17 cellular contexts compared by ENCODE assay signal in the genomic region with DNA sequence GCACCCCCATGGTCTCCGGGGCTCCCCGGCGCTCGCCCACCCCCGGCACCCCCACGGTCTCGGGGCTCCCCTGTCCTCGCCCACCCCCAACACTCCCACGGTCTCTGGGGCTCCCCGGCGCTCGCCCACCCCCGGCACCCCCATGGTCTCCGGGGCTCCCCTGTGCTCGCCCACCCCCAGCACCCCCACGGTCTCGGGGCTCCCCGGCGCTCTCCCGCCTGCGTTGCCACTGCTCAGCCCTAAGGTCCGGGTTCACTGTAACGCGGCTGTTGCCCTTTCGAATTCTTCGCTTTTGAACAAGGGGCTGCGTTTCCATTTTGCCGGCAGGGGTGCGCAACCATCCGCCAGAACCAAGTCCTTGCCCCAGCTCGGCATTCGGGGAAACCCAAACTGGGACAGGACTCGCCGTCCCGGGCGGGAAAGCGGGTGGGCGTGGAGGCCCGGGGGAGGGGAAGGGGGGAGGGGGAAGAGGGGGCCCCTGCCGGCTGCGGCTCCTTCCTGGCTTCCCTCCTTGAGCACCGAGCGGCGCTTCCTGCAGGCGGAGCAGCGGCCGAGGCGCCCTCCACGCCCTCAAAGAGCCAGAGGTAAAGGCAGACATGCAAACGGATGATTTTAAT. TPM values are rescaled to one million over a fixed set of nuclear protein-coding genes. Genes with fewer than 3 reads are reported as not detected.
DNase-seq lines count a peak whose midpoint lies in the region; ATAC-seq and TF ChIP-seq lines count a peak whose summit lies in the region.
"Had no signal": no experiment of that assay in that cellular context is flagged by ENCODE, and none has a peak within 500 bp of the region (broad histone marks: within the 10 kb centered on the region; RNA-seq: fewer than 3 reads in every experiment).

No MANE protein-coding gene starts in this region.

- TF ChIP-seq CTCF in omental fat pad (IDR thresholded peaks at IDR 0.05) = no peak

- H3K9me3 ChIP-seq in aorta (ENCODE audit: control insufficient read depth, low read length) = no peaks in the 10 kb centered on the region

- no peak overlapping the region for H3K27ac Mint-ChIP-seq in activated naive CD4-positive, alpha-beta T cell treated with anti-CD3 and anti-CD28 coated beads, Interleukin-2, amount 10 ng/mL, durations not matched to agents 7 days and 5 days
- H3K27ac Mint-ChIP-seq: memory B cell; stimulated activated naive CD8-positive, alpha-beta T cell treated with anti-CD3 and anti-CD28 coated beads, Interleukin-15, Interleukin-2, amounts not matched to agents 100 ng/mL and 50 ng/mL, for 24 hours had no signal

- no peaks in the 10 kb centered on the region for H3K4me1 ChIP-seq in aorta (ENCODE audit: control insufficient read depth in 1 of 2, insufficient read depth in 2 of 2, low read length in 2 of 2)

- no peak for ATAC-seq in omental fat pad (ENCODE audit: low FRiP score)
- ATAC-seq in aorta (ENCODE audit: low FRiP score) = no peak
- ATAC-seq in HG02981 (IDR thresholded peaks at IDR 0.05; ENCODE audit: unreplicated experiment) = no peak

- no peak overlapping the region for H3K4me3 ChIP-seq in aorta (ENCODE audit: low read length in 2 of 2)

- no peaks in the 10 kb centered on the region for H3K36me3 ChIP-seq in aorta (ENCODE audit: control insufficient read depth in 1 of 2, insufficient read depth in 2 of 2, low read length in 1 of 2)

- intact Hi-C loops in aorta (cut with DNase I) = no loop called here

- no peaks in the 10 kb centered on the region for H3K4me1 Mint-ChIP-seq in activated naive CD4-positive, alpha-beta T cell treated with anti-CD3 and anti-CD28 coated beads, Interleukin-2, amount 10 ng/mL, durations not matched to agents 7 days and 5 days
- H3K4me1 Mint-ChIP-seq: memory B cell had no signal

- peaks cover 5% of the 10 kb centered on the region for H3K36me3 Mint-ChIP-seq in activated naive CD4-positive, alpha-beta T cell treated with anti-CD3 and anti-CD28 coated beads, Interleukin-2, amount 10 ng/mL, durations not matched to agents 7 days and 5 days

- DNase-seq in stimulated activated CD4-positive, alpha-beta T cell treated with anti-CD3 and anti-CD28 coated beads, Interleukin-15, amount 100 ng/mL, for 24 hours = peak; percentile 5
- no peak for DNase-seq in stimulated activated CD4-positive, alpha-beta T cell treated with anti-CD3 and anti-CD28 coated beads, Interleukin-1b, Interleukin-23, amount 100 ng/mL, for 48 hours
- peak; percentile 32 for DNase-seq in activated naive CD4-positive, alpha-beta T cell treated with anti-CD3 and anti-CD28 coated beads, Interleukin-2, amount 10 ng/mL, durations not matched to agents 7 days and 5 days
- DNase-seq in omental fat pad (ENCODE audit: low spot score) (peak; percentile 17), aorta (peak; percentile 31 to 60), NCI-H1694 (lab: John Stamatoyannopoulos, UW) (no peak)
- no peak for DNase-seq in activated CD4-positive, alpha-beta T cell treated with anti-CD3 and anti-CD28 coated beads, Interleukin-2, amount 50 U/mL, for 4 hours
- DNase-seq: C1 segment of cervical spinal cord, caudate nucleus, DND-41, foreskin melanocyte, HCEC 1CT, NCI-H2227 treated with DMSO at 0.1 percent for 48 hours, small intestine had no signal

- H3K27me3 ChIP-seq in aorta (ENCODE audit: control insufficient read depth in 1 of 2, insufficient read depth in 2 of 2, low read length in 1 of 2) = no peaks in the 10 kb centered on the region

- WGBS in aorta, 2 donors = 87 to 94% methylated on average over 39 to 50 of the region's 50 CpGs

- peaks cover 3% of the 10 kb centered on the region for H3K9me3 Mint-ChIP-seq in activated naive CD4-positive, alpha-beta T cell treated with anti-CD3 and anti-CD28 coated beads, Interleukin-2, amount 10 ng/mL, durations not matched to agents 7 days and 5 days
- H3K9me3 Mint-ChIP-seq: memory B cell; stimulated activated naive CD8-positive, alpha-beta T cell treated with anti-CD3 and anti-CD28 coated beads, Interleukin-15, Interleukin-2, amounts not matched to agents 100 ng/mL and 50 ng/mL, for 24 hours had no signal

- no peak overlapping the region for H3K27ac ChIP-seq in aorta (ENCODE audit: low read depth in 1 of 2, low read length in 2 of 2)

- no peak overlapping the region for H3K4me3 Mint-ChIP-seq in activated naive CD4-positive, alpha-beta T cell treated with anti-CD3 and anti-CD28 coated beads, Interleukin-2, amount 10 ng/mL, durations not matched to agents 7 days and 5 days
- H3K4me3 Mint-ChIP-seq: memory B cell; stimulated activated naive CD8-positive, alpha-beta T cell treated with anti-CD3 and anti-CD28 coated beads, Interleukin-15, Interleukin-2, amounts not matched to agents 100 ng/mL and 50 ng/mL, for 24 hours had no signal

- H3K27me3 Mint-ChIP-seq in activated naive CD4-positive, alpha-beta T cell treated with anti-CD3 and anti-CD28 coated beads, Interleukin-2, amount 10 ng/mL, durations not matched to agents 7 days and 5 days = peaks cover 29% of the 10 kb centered on the region

- CTCF ChIA-PET in activated naive CD4-positive, alpha-beta T cell treated with anti-CD3 and anti-CD28 coated beads, Interleukin-2, amount 10 ng/mL, durations not matched to agents 7 days and 5 days (lab: Charles Lee) = no interaction called here

RNA-seq across cellular contexts. Expression of a gene that starts 5.3 kb away (rescaled TPM):
- total RNA-seq in omental fat pad = not detected
- total RNA-seq in aorta = 1 to 10 TPM; 1.1 to 2.6 TPM
- polyA plus RNA-seq in aorta = 1 to 10 TPM in 1 of 2 donors, under 1 TPM in 1; 0.50 to 8.7 TPM

RNA-seq across cellular contexts. Expression of a gene that starts 23.6 kb away (rescaled TPM):
- total RNA-seq in omental fat pad = 1 to 10 TPM in 3 of 4 donors, under 1 TPM in 1; 0.96 to 8.0 (median 2.8) TPM
- 10 to 100 TPM in 1 of 2 donors, 1 to 10 TPM in 1; 5.2 to 12.4 TPM for total RNA-seq in aorta
- polyA plus RNA-seq in aorta = 10 to 100 TPM in 1 of 2 donors, 1 to 10 TPM in 1; 2.4 to 47.9 TPM

Comparison
In these comparisons a context has a peak if more than half of its experiments do, and no peak if none do; other contexts are left out.
1. DNase-seq: peak in stimulated activated CD4-positive, alpha-beta T cell treated with anti-CD3 and anti-CD28 coated beads, Interleukin-15, amount 100 ng/mL, for 24 hours (single experiment), activated naive CD4-positive, alpha-beta T cell treated with anti-CD3 and anti-CD28 coated beads, Interleukin-2, amount 10 ng/mL, durations not matched to agents 7 days and 5 days (single experiment), omental fat pad (single experiment) and aorta (2 of 2); none in stimulated activated CD4-positive, alpha-beta T cell treated with anti-CD3 and anti-CD28 coated beads, Interleukin-1b, Interleukin-23, amount 100 ng/mL, for 48 hours (single experiment), NCI-H1694 (single experiment) and activated CD4-positive, alpha-beta T cell treated with anti-CD3 and anti-CD28 coated beads, Interleukin-2, amount 50 U/mL, for 4 hours (0 of 2).